Comparison of ENCODE assay signal across 20 cellular contexts in the genomic region with DNA sequence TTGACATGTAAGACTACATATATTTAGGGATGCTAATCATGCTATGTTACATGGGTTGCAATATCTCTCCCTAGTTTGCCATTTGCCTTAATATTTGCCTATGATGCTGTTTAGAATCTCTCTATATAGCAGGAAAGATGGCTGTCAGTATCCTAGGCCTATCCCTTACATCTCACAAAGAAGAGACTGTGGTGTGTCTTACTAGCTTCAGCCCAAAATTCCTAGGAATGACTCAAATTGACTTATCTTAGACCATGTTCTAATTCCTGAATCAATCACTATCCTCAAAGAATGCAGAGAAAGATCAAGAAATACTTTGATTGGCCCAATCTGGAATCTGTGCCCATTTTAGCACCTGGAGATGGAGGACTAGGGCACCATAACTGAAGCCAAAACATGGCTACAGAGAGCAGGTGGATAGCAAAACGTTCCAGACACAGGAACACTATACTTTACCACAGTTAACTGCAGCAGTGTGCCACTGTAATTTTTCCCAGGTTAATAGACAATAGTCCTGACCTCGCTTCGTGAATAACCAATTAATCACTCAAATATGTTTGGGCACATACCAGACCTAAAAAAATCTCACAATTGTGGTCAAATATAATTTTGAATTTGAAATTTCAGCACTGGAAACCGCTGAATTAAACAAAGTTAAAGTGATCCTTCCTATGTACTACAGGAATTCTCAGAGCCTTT. TPM values are rescaled to one million over a fixed set of nuclear protein-coding genes. Genes with fewer than 3 reads are reported as not detected.
DNase-seq lines count a peak whose midpoint lies in the region; ATAC-seq, FAIRE-seq and TF ChIP-seq lines count a peak whose summit lies in the region.
"Had no signal": no experiment of that assay in that cellular context is flagged by ENCODE, and none has a peak within 500 bp of the region (broad histone marks: within the 10 kb centered on the region; RNA-seq: fewer than 3 reads in every experiment).

No MANE protein-coding gene starts in this region.

- H2AK9ac ChIP-seq in IMR-90 (replicated peaks; ENCODE audit: low read depth, low read length, poor library complexity): no peak overlapping the region

- no peak overlapping the region for H4K5ac ChIP-seq in IMR-90 (ENCODE audit: low read depth, low read length)

- no peaks in the 10 kb centered on the region for H4K20me1 ChIP-seq in IMR-90 (ENCODE audit: insufficient read depth, low read length)

- dilution Hi-C loops in IMR-90 (cut with HindIII; ENCODE audit: low sequenced_read_pairs, unreplicated experiment): no loop called here

- H2AK5ac ChIP-seq in IMR-90 (ENCODE audit: low read depth, low read length): peak overlapping the region; percentile 77; the same call in 1 of the 2 replicates

- H2AFZ ChIP-seq in IMR-90 (replicated peaks; ENCODE audit: low read length, poor library complexity): no peak overlapping the region

- H3K4me3 ChIP-seq in IMR-90 (ENCODE audit: insufficient read depth, low read depth, low read length): no peak overlapping the region
- no peak overlapping the region for H3K4me3 ChIP-seq in bronchial epithelial cell (ENCODE audit: low read depth, low read length)
- H3K4me3 ChIP-seq: A549, SJCRH30 had no signal

- no peak overlapping the region; the same call in 1 of the 2 replicates for H3K18ac ChIP-seq in IMR-90 (ENCODE audit: low read depth, low read length)

- POLR2A ChIA-PET in IMR-90 (lab: Charles Lee; ENCODE audit: unreplicated experiment): no interaction called here

- no peaks in the 10 kb centered on the region for H3K9me3 Mint-ChIP-seq in stimulated activated effector memory CD8-positive, alpha-beta T cell treated with anti-CD3 and anti-CD28 coated beads, Interleukin-12 subunit alpha, Interleukin-12 subunit beta, amount 100 ng/mL, for 72 hours

- H3K9me3 ChIP-seq in IMR-90 (ENCODE audit: control insufficient read depth, insufficient read depth, low read length): no peaks in the 10 kb centered on the region
- H3K9me3 ChIP-seq: A549, SJCRH30 had no signal

- no TSS peak for BruUV-seq in IMR-90 (replicated peaks; lab: Mats Ljungman, UMichigan)

- no peak overlapping the region for H2BK5ac ChIP-seq in IMR-90 (ENCODE audit: low read depth, low read length, poor library complexity, severe bottlenecking)

- H3K4ac ChIP-seq in IMR-90 (ENCODE audit: low read depth, low read length): no peak overlapping the region

- H3K4me1 Mint-ChIP-seq in stimulated activated effector memory CD8-positive, alpha-beta T cell treated with anti-CD3 and anti-CD28 coated beads, Interleukin-12 subunit alpha, Interleukin-12 subunit beta, amount 100 ng/mL, for 72 hours: no peaks in the 10 kb centered on the region

- H3K27ac ChIP-seq in IMR-90 (ENCODE audit: insufficient read depth, low read length): no peak overlapping the region
- H3K27ac ChIP-seq: A549, SJCRH30 had no signal

- no peaks in the 10 kb centered on the region; the same call in 1 of the 2 replicates for H3K9me1 ChIP-seq in IMR-90 (ENCODE audit: insufficient read depth, low read length)

- peaks cover 3% of the 10 kb centered on the region; the same call in 1 of the 2 replicates for H3K4me1 ChIP-seq in IMR-90 (ENCODE audit: control insufficient read depth, insufficient read depth, low read length)
- H3K4me1 ChIP-seq: SJCRH30 had no signal

- in situ Hi-C loops in IMR-90 (cut with MboI; ENCODE audit: low sequenced_read_pairs): no loop called here

- H3K27me3 ChIP-seq in IMR-90 (ENCODE audit: control insufficient read depth, insufficient read depth, low read length) (no peaks in the 10 kb centered on the region), bronchial epithelial cell (ENCODE audit: control insufficient read depth, insufficient read depth, low read length) (no peaks in the 10 kb centered on the region)
- H3K27me3 ChIP-seq: SJCRH30 had no signal

- H4K91ac ChIP-seq in IMR-90 (ENCODE audit: insufficient read depth, low read depth, low read length): peak overlapping the region; percentile 20; the same call in 1 of the 2 replicates

- peak; percentile 34 for DNase-seq in EL
- DNase-seq in IMR-90: peak; percentile 26
- peak; percentile 68 for DNase-seq in bronchial epithelial cell (ENCODE audit: low read depth)
- peak; percentile 12 for DNase-seq in kidney tubule cell (ENCODE audit: low spot score)
- DNase-seq in A172 (ENCODE audit: low spot score): no peak
- DNase-seq in activated naive CD4-positive, alpha-beta T cell treated with anti-CD3 and anti-CD28 coated beads, Interleukin-2, amount 50 U/mL, for 16 hours: no peak
- no peak for DNase-seq in stimulated activated effector memory CD8-positive, alpha-beta T cell treated with anti-CD3 and anti-CD28 coated beads, Interleukin-12 subunit alpha, Interleukin-12 subunit beta, amount 100 ng/mL, for 72 hours (ENCODE audit: low spot score in 2 of 2)
- DNase-seq: C1 segment of cervical spinal cord; DMS79 treated with DMSO at 0.1 percent for 48 hours; GF-D8; NCI-H1105; NCI-H1694 treated with DMSO at 0.1 percent for 48 hours; NCI-H446; NK-92 treated with Interleukin-12 subunit alpha and Interleukin-12 subunit beta, amount 100 ng/mL, for 24 hours; OCI-M1; RPMI8226; SJCRH30 had no signal

- no peak for TF ChIP-seq POLR2A in IMR-90 (IDR thresholded peaks at IDR 0.05; ENCODE audit: low read depth, low read length)

- TF ChIP-seq CTCF in IMR-90 (conservative IDR thresholded peaks at IDR 0.05; ENCODE audit: low read depth, low read length) (no peak), bronchial epithelial cell (IDR thresholded peaks at IDR 0.05; ENCODE audit: insufficient read depth, low read length, severe bottlenecking) (no peak)

- peak overlapping the region; percentile 17; the same call in 1 of the 2 replicates for H3K14ac ChIP-seq in IMR-90 (replicated peaks; ENCODE audit: low read depth, low read length)

- no peak overlapping the region for H3K56ac ChIP-seq in IMR-90 (ENCODE audit: extremely low read depth, insufficient read depth, low read length)

- no peak overlapping the region for H3K4me2 ChIP-seq in IMR-90 (ENCODE audit: low read depth, low read length)

- intact Hi-C loops in IMR-90 (cut with micrococcal nuclease): no loop called here

- H2BK20ac ChIP-seq in IMR-90 (ENCODE audit: low read depth, low read length): peak overlapping the region; percentile 50; the same call in 1 of the 2 replicates

- peak overlapping the region; percentile 51 for H2BK120ac ChIP-seq in IMR-90 (ENCODE audit: low read depth, low read length)

- WGBS in IMR-90 (ENCODE audit: extremely low coverage in 2 of 2, insufficient read length in 1 of 2), 2 experiments: no CpG with 5 or more reads among the region's 4 CpGs

- no peak overlapping the region for H3K23ac ChIP-seq in IMR-90 (ENCODE audit: low read depth, low read length)

- H3K36me3 ChIP-seq in IMR-90 (ENCODE audit: control insufficient read depth, insufficient read depth, low read length) (no peaks in the 10 kb centered on the region), bronchial epithelial cell (ENCODE audit: control insufficient read depth, insufficient read depth, low read length) (no peaks in the 10 kb centered on the region)
- H3K36me3 ChIP-seq: SJCRH30 had no signal

- peak overlapping the region in 1 of 2 experiments; percentile 53; a peak in 2 of 4 replicates for H4K8ac ChIP-seq in IMR-90 (ENCODE audit: low read depth in 2 of 2, low read length in 2 of 2)

- FAIRE-seq in bronchial epithelial cell (lab: Jason Lieb, UNC): no peak
- FAIRE-seq: A549, GM12892 had no signal

- no peak overlapping the region for H3K9ac ChIP-seq in IMR-90 (ENCODE audit: low read depth, low read length)

- no peak overlapping the region for H3K4me3 Mint-ChIP-seq in stimulated activated effector memory CD8-positive, alpha-beta T cell treated with anti-CD3 and anti-CD28 coated beads, Interleukin-12 subunit alpha, Interleukin-12 subunit beta, amount 100 ng/mL, for 72 hours

- CTCF ChIA-PET in IMR-90 (lab: Yijun Ruan, JAX): no interaction called here

- ATAC-seq in IMR-90 (ENCODE audit: low read depth): no peak
- no peak for ATAC-seq in stimulated activated effector memory CD8-positive, alpha-beta T cell treated with anti-CD3 and anti-CD28 coated beads, Interleukin-12 subunit alpha, Interleukin-12 subunit beta, amount 100 ng/mL, for 72 hours
- no peak for ATAC-seq in GM21723 (IDR thresholded peaks at IDR 0.05; ENCODE audit: unreplicated experiment)

- H2BK15ac ChIP-seq in IMR-90 (ENCODE audit: low read depth, low read length): no peak overlapping the region

- no peaks in the 10 kb centered on the region for H3K36me3 Mint-ChIP-seq in stimulated activated effector memory CD8-positive, alpha-beta T cell treated with anti-CD3 and anti-CD28 coated beads, Interleukin-12 subunit alpha, Interleukin-12 subunit beta, amount 100 ng/mL, for 72 hours

- TF ChIP-seq RAD21 in IMR-90 (IDR thresholded peaks at IDR 0.05; ENCODE audit: low read length): no peak

- no peaks in the 10 kb centered on the region for H3K79me1 ChIP-seq in IMR-90 (ENCODE audit: low read depth in 1 of 2, low read length in 2 of 2)

- no peak overlapping the region for H3K27ac Mint-ChIP-seq in stimulated activated effector memory CD8-positive, alpha-beta T cell treated with anti-CD3 and anti-CD28 coated beads, Interleukin-12 subunit alpha, Interleukin-12 subunit beta, amount 100 ng/mL, for 72 hours

TF ChIP-seq in IMR-90, 13 proteins besides CTCF, POLR2A, EP300 and RAD21 (continues in another document):
- no peak for TF ChIP-seq MXI1 (IDR thresholded peaks at IDR 0.05; ENCODE audit: borderline replicate concordance, low read depth, low read length)
- no peak for TF ChIP-seq FOS (IDR thresholded peaks at IDR 0.05; ENCODE audit: low read depth, low read length)
- TF ChIP-seq NFE2L2 (IDR thresholded peaks at IDR 0.05; ENCODE audit: low read depth, low read length): no peak
- TF ChIP-seq RFX5 (IDR thresholded peaks at IDR 0.05; ENCODE audit: low read depth, low read length): no peak
- no peak for TF ChIP-seq RCOR1 (IDR thresholded peaks at IDR 0.05; ENCODE audit: insufficient replicate concordance, low read length)

RNA-seq across cellular contexts. Expression of a gene that starts 32.7 kb away (rescaled TPM):
- total RNA-seq in IMR-90 (2012; rRNA removed) (244 and 327 TPM in 2 replicates), bronchial epithelial cell (5.8 and 15.0 TPM in 2 replicates)
- polyA plus RNA-seq in IMR-90 (2012; rRNA removed): 268 and 322 TPM in 2 replicates
- polyA plus RNA-seq in IMR-90 (2012; cell fraction: cytosol; rRNA removed): 108 and 182 TPM in 2 replicates
- 55.5 and 273 TPM in 2 replicates for polyA plus RNA-seq in IMR-90 (2012; cell fraction: nucleus; rRNA removed; ENCODE audit: low replicate concordance)
- 13.3 and 20.2 TPM in 2 replicates for total RNA-seq in A172 (2014; rRNA removed; shearing (Covaris generic))

RNA-seq across cellular contexts. Expression of a gene that starts 57.0 kb away (rescaled TPM):
- total RNA-seq in IMR-90 (2012; rRNA removed) (not detected in 2 replicates), bronchial epithelial cell (0.26 and 0.64 TPM in 2 replicates)
- polyA plus RNA-seq in IMR-90 (2012; rRNA removed): 0.07 and 0.13 TPM in 2 replicates
- 0.02 TPM in 2 replicates for polyA plus RNA-seq in IMR-90 (2012; cell fraction: cytosol; rRNA removed)
- 0.03 TPM in 1 of 2 replicates, not detected in the other for polyA plus RNA-seq in IMR-90 (2012; cell fraction: nucleus; rRNA removed; ENCODE audit: low replicate concordance)
- 0.24 and 0.76 TPM in 2 replicates for total RNA-seq in A172 (2014; rRNA removed; shearing (Covaris generic))
- total RNA-seq: SJCRH30 had no signal

Comparison
In these comparisons a context has a peak if more than half of its experiments do, and no peak if none do; other contexts are left out.
1. DNase-seq: peak in EL (single experiment), IMR-90 (single experiment), bronchial epithelial cell (single experiment) and kidney tubule cell (single experiment); none in A172 (single experiment), activated naive CD4-positive, alpha-beta T cell treated with anti-CD3 and anti-CD28 coated beads, Interleukin-2, amount 50 U/mL, for 16 hours (single experiment) and stimulated activated effector memory CD8-positive, alpha-beta T cell treated with anti-CD3 and anti-CD28 coated beads, Interleukin-12 subunit alpha, Interleukin-12 subunit beta, amount 100 ng/mL, for 72 hours (0 of 2).
2. RNA of a gene that starts 32.7 kb away (total RNA-seq): 244 to 327 TPM in IMR-90; 13.3 to 20.2 TPM in A172 and 5.8 to 15.0 TPM in bronchial epithelial cell; every median in the first group is over 10 times any median in the second.